ENCODE assay signal across 8 cellular contexts in the genomic region with DNA sequence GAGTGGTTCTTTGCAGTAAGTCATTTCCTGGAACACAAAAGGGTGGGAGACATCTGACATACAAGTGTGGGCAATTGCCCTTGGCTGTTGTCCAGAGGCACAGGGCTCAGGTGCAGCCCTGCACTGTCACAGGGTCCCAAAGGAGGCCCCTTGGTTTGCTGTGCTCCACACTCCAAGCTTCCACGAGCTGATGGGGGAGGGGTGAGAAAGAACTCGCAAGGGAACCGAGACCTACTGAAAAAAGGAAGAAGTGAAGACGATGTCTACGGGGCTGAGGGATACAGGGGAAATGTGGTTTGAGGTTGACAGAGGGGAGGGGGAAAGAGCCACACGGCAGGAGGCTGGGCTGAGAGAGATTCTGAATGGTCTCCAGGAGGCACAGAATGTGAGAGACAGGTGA.
DNase-seq lines count a peak whose midpoint lies in the region; ATAC-seq and TF ChIP-seq lines count a peak whose summit lies in the region.

No MANE protein-coding gene starts in this region.

- no peaks in the 10 kb centered on the region for H3K36me3 ChIP-seq in brain microvascular endothelial cell (replicated peaks)

- peaks cover 1% of the 10 kb centered on the region for H3K36me3 Mint-ChIP-seq in activated T-helper 1 cell treated with anti-CD3 and anti-CD28 coated beads, Interleukin-12 subunit alpha, Interleukin-12 subunit beta, Interleukin-2, Interleukin-4 antibody, amounts not matched to agents 30 ng/mL and 10 ng/mL and 1 ng/mL, durations not matched to agents 14 hours and 24 hours and 36 hours (ENCODE audit: low read depth)
- no peaks in the 10 kb centered on the region for H3K36me3 Mint-ChIP-seq in progenitor cell of endocrine pancreas (ENCODE audit: insufficient read depth)

- H3K4me3 ChIP-seq in brain microvascular endothelial cell (ENCODE audit: low read depth, low read length): no peak overlapping the region

- H3K27me3 ChIP-seq in brain microvascular endothelial cell (replicated peaks): no peaks in the 10 kb centered on the region

- TF ChIP-seq CTCF in progenitor cell of endocrine pancreas (IDR thresholded peaks at IDR 0.05; ENCODE audit: unreplicated experiment): no peak
- TF ChIP-seq CTCF in brain microvascular endothelial cell (IDR thresholded peaks at IDR 0.05; ENCODE audit: low read depth, low read length, missing control alignments): no peak

- no peak overlapping the region for H3K27ac Mint-ChIP-seq in activated T-helper 1 cell treated with anti-CD3 and anti-CD28 coated beads, Interleukin-12 subunit alpha, Interleukin-12 subunit beta, Interleukin-2, Interleukin-4 antibody, amounts not matched to agents 30 ng/mL and 10 ng/mL and 1 ng/mL, durations not matched to agents 14 hours and 24 hours and 36 hours
- H3K27ac Mint-ChIP-seq in progenitor cell of endocrine pancreas: peak overlapping the region; percentile 82

- in situ Hi-C loops in brain microvascular endothelial cell (cut with HindIII; ENCODE audit: low pct_ligation_motif_present, low sequenced_read_pairs): loop anchor here (25.0 kb wide), 1 partner anchor 525 kb away; no protein-coding TSS in a partner anchor

- H3K27me3 Mint-ChIP-seq in activated T-helper 1 cell treated with anti-CD3 and anti-CD28 coated beads, Interleukin-12 subunit alpha, Interleukin-12 subunit beta, Interleukin-2, Interleukin-4 antibody, amounts not matched to agents 30 ng/mL and 10 ng/mL and 1 ng/mL, durations not matched to agents 14 hours and 24 hours and 36 hours (ENCODE audit: insufficient read depth): peaks cover 38% of the 10 kb centered on the region
- H3K27me3 Mint-ChIP-seq in progenitor cell of endocrine pancreas: peaks cover 4% of the 10 kb centered on the region

- H3K4me3 Mint-ChIP-seq in activated T-helper 1 cell treated with anti-CD3 and anti-CD28 coated beads, Interleukin-12 subunit alpha, Interleukin-12 subunit beta, Interleukin-2, Interleukin-4 antibody, amounts not matched to agents 30 ng/mL and 10 ng/mL and 1 ng/mL, durations not matched to agents 14 hours and 24 hours and 36 hours: peak overlapping the region; percentile 27
- no peak overlapping the region for H3K4me3 Mint-ChIP-seq in progenitor cell of endocrine pancreas (ENCODE audit: low read depth)

- ATAC-seq in GM18909 (IDR thresholded peaks at IDR 0.05; ENCODE audit: poor library complexity, unreplicated experiment) (peak; percentile 44), HG03442 (IDR thresholded peaks at IDR 0.05; ENCODE audit: unreplicated experiment) (peak; percentile 70)

- no peaks in the 10 kb centered on the region for H3K9me3 Mint-ChIP-seq in activated T-helper 1 cell treated with anti-CD3 and anti-CD28 coated beads, Interleukin-12 subunit alpha, Interleukin-12 subunit beta, Interleukin-2, Interleukin-4 antibody, amounts not matched to agents 30 ng/mL and 10 ng/mL and 1 ng/mL, durations not matched to agents 14 hours and 24 hours and 36 hours
- H3K9me3 Mint-ChIP-seq in progenitor cell of endocrine pancreas (ENCODE audit: low read depth): no peaks in the 10 kb centered on the region

- intact Hi-C loops in activated T-helper 1 cell treated with anti-CD3 and anti-CD28 coated beads, Interleukin-12 subunit alpha, Interleukin-12 subunit beta, Interleukin-2, Interleukin-4 antibody, amounts not matched to agents 30 ng/mL and 10 ng/mL and 1 ng/mL, durations not matched to agents 14 hours and 24 hours and 36 hours (cut with micrococcal nuclease): no loop called here

- peaks cover 24% of the 10 kb centered on the region for H3K4me1 Mint-ChIP-seq in activated T-helper 1 cell treated with anti-CD3 and anti-CD28 coated beads, Interleukin-12 subunit alpha, Interleukin-12 subunit beta, Interleukin-2, Interleukin-4 antibody, amounts not matched to agents 30 ng/mL and 10 ng/mL and 1 ng/mL, durations not matched to agents 14 hours and 24 hours and 36 hours (ENCODE audit: low read depth)
- peaks cover 25% of the 10 kb centered on the region for H3K4me1 Mint-ChIP-seq in progenitor cell of endocrine pancreas (ENCODE audit: low read depth)

- H3K27ac ChIP-seq in brain microvascular endothelial cell: no peak overlapping the region

- no peak for DNase-seq in activated T-helper 1 cell treated with anti-CD3 and anti-CD28 coated beads, Interleukin-12 subunit alpha, Interleukin-12 subunit beta, Interleukin-2, Interleukin-4 antibody, amounts not matched to agents 30 ng/mL and 10 ng/mL and 1 ng/mL, durations not matched to agents 14 hours and 24 hours and 36 hours (ENCODE audit: low spot score)
- DNase-seq in progenitor cell of endocrine pancreas (ENCODE audit: low spot score, unreplicated experiment) (no peak), SW 1271 (lab: John Stamatoyannopoulos, UW) (no peak), brain microvascular endothelial cell (no peak), hepatic stellate cell (ENCODE audit: low spot score) (no peak)
- DNase-seq in activated CD4-positive, alpha-beta T cell treated with anti-CD3 and anti-CD28 coated beads for 1 hour: no peak
